ENCODE assay signal across 1 cellular context in the genomic region with DNA sequence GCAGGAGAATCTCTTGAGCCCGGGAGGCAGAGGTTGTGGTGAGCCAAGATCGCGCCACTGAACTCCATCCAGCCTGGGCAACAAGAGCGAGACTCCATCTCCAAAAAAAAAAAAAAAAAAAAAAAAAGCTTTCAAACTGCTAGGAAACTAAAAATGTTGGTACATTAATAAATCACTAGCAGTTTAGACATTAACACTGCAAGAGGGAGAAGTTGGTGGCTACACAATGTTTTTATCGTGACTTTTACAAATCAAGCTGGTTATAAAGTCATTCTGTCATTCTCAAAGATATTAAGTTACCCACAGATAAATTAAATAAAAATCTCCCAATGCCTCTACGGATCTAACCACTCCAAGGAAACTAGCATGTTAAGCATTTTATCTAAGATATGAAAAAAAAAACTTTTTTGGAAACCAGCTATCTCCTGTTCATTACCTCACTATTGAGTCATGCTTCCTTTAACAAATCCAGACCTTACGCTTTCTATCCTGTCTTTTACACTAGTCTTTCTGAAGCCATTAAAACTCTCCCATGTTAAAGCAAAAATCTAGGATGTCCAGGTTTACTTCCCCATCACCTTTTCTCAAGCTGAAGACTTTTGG.
TF ChIP-seq lines count a peak whose summit lies in the region.

No MANE protein-coding gene starts in this region.

TF ChIP-seq in K562, 482 proteins besides CTCF, POLR2A, EP300 and RAD21 (continued from another document):
- TF ChIP-seq CEBPG (CRISPR knock-in tag; IDR thresholded peaks at IDR 0.05) (no peak), CEBPG (tag; conservative IDR thresholded peaks at IDR 0.05 in 1 of 2, IDR thresholded peaks at IDR 0.05 in 1 of 2) (peak in 1 of 2 experiments; percentile 44; a peak in 1 of 4 replicates)
